17 cellular contexts compared by ENCODE assay signal in the genomic region with DNA sequence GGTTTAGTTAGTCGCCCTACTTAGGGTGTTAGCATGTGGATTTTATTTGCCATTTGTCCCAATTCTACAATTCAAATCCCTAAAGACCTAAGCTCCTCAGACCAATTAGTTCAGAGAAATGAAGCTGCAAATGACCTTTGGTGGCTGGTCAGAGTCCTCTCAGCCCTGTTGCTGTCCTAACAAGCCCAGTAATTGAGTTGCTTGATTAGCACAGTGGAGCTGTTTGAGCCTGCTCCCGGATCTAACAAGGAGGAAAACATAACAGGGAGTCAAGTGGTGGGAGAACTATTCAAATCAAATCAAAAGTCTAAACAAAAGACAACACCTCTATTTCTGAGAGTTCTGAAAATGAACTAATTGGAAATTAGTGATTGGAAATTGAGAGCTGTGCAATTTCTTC. TPM values are rescaled to one million over a fixed set of nuclear protein-coding genes. Genes with fewer than 3 reads are reported as not detected.
"Had no signal": no experiment of that assay in that cellular context is flagged by ENCODE, and none has a peak within 500 bp of the region (broad histone marks: within the 10 kb centered on the region; RNA-seq: fewer than 3 reads in every experiment).

No MANE protein-coding gene starts in this region.

- H3K27me3 ChIP-seq: right atrium auricular region, transverse colon had no signal

- H3K4me2 ChIP-seq: smooth muscle cell had no signal

- H3K27ac ChIP-seq: coronary artery, lower lobe of right lung, right atrium auricular region, thoracic aorta, transverse colon had no signal

- ATAC-seq: lower lobe of right lung; natural killer cell treated with Interleukin-12 subunit alpha and Interleukin-12 subunit beta and Interleukin-15 and Interleukin-18, amount 100 ng/mL, for 72 hours had no signal

- H3K4me1 Mint-ChIP-seq: mesothelial cell of epicardium had no signal

- H3K9me3 ChIP-seq: lower lobe of right lung, right atrium auricular region, thoracic aorta, transverse colon had no signal

- H3K27me3 Mint-ChIP-seq: memory B cell; natural killer cell treated with Interleukin-12 subunit alpha and Interleukin-12 subunit beta and Interleukin-15 and Interleukin-18, amount 100 ng/mL, for 72 hours; stimulated activated naive CD8-positive, alpha-beta T cell treated with anti-CD3 and anti-CD28 coated beads, Interleukin-15, Interleukin-2, amounts not matched to agents 100 ng/mL and 50 ng/mL, for 24 hours had no signal

- H3K4me1 ChIP-seq: lower lobe of right lung, right atrium auricular region, transverse colon had no signal

- H3K36me3 Mint-ChIP-seq: mesothelial cell of epicardium had no signal

- H3K9me3 Mint-ChIP-seq: memory B cell; mesothelial cell of epicardium; natural killer cell treated with Interleukin-12 subunit alpha and Interleukin-12 subunit beta and Interleukin-15 and Interleukin-18, amount 100 ng/mL, for 72 hours; stimulated activated naive CD8-positive, alpha-beta T cell treated with anti-CD3 and anti-CD28 coated beads, Interleukin-15, Interleukin-2, amounts not matched to agents 100 ng/mL and 50 ng/mL, for 24 hours had no signal

- H3K27ac Mint-ChIP-seq: memory B cell; mesothelial cell of epicardium; natural killer cell treated with Interleukin-12 subunit alpha and Interleukin-12 subunit beta and Interleukin-15 and Interleukin-18, amount 100 ng/mL, for 72 hours; stimulated activated naive CD8-positive, alpha-beta T cell treated with anti-CD3 and anti-CD28 coated beads, Interleukin-15, Interleukin-2, amounts not matched to agents 100 ng/mL and 50 ng/mL, for 24 hours had no signal

- DNase-seq: central memory CD4-positive, alpha-beta T cell; effector CD4-positive, alpha-beta T cell; foreskin melanocyte; head of caudate nucleus; hippocampal formation; lower lobe of right lung; posterior cingulate gyrus; stimulated activated CD4-positive, alpha-beta T cell treated with anti-CD3 and anti-CD28 coated beads, Interleukin-2, amount 100 ng/mL, for 48 hours; transverse colon had no signal

- H3K4me3 Mint-ChIP-seq: memory B cell; mesothelial cell of epicardium; natural killer cell treated with Interleukin-12 subunit alpha and Interleukin-12 subunit beta and Interleukin-15 and Interleukin-18, amount 100 ng/mL, for 72 hours; stimulated activated naive CD8-positive, alpha-beta T cell treated with anti-CD3 and anti-CD28 coated beads, Interleukin-15, Interleukin-2, amounts not matched to agents 100 ng/mL and 50 ng/mL, for 24 hours had no signal

- H3K4me3 ChIP-seq: coronary artery, lower lobe of right lung, right atrium auricular region, smooth muscle cell, thoracic aorta, transverse colon had no signal

RNA-seq across cellular contexts. Expression of a gene that starts 50.7 kb away (rescaled TPM):
- total RNA-seq: mesothelial cell of epicardium, smooth muscle cell had no signal
